9 cellular contexts compared by ENCODE assay signal in genomic region chr2:15311201-15311882, GRCh38.
DNase-seq lines count a peak whose midpoint lies in the region; ATAC-seq and TF ChIP-seq lines count a peak whose summit lies in the region.
"Had no signal": no experiment of that assay in that cellular context is flagged by ENCODE, and none has a peak within 500 bp of the region (broad histone marks: within the 10 kb centered on the region; RNA-seq: fewer than 3 reads in every experiment).

No MANE protein-coding gene starts in this region.

- POLR2A ChIA-PET in activated B cell treated with CpG ODN at 0.5 μM for 24 hours (lab: Charles Lee) = no interaction called here

- no peak overlapping the region for H3K27ac ChIP-seq in esophagus squamous epithelium
- H3K27ac ChIP-seq in right lobe of liver = no peak overlapping the region
- H3K27ac ChIP-seq: transverse colon had no signal

- H3K9me3 Mint-ChIP-seq in activated B cell treated with CpG ODN at 0.5 μM for 24 hours = peaks cover 2% of the 10 kb centered on the region

- no peaks in the 10 kb centered on the region for H3K27me3 Mint-ChIP-seq in activated B cell treated with CpG ODN at 0.5 μM for 24 hours

- TF ChIP-seq CTCF in activated B cell treated with CpG ODN at 0.5 μM for 24 hours (IDR thresholded peaks at IDR 0.05) (no peak), esophagus squamous epithelium (IDR thresholded peaks at IDR 0.05) (no peak), right lobe of liver (IDR thresholded peaks at IDR 0.05) (no peak)

- TF ChIP-seq POLR2A in esophagus squamous epithelium (IDR thresholded peaks at IDR 0.05) (no peak), right lobe of liver (IDR thresholded peaks at IDR 0.05) (no peak)

- H3K27ac Mint-ChIP-seq in activated B cell treated with CpG ODN at 0.5 μM for 24 hours = no peak overlapping the region

- intact Hi-C loops in activated B cell treated with CpG ODN at 0.5 μM for 24 hours (cut with micrococcal nuclease) (no loop called here), esophagus squamous epithelium (cut with DNase I) (no loop called here), right lobe of liver (cut with DNase I) (no loop called here)

- CTCF ChIA-PET in activated B cell treated with CpG ODN at 0.5 μM for 24 hours (lab: Charles Lee) = no interaction called here

- peaks cover 58% of the 10 kb centered on the region for H3K36me3 Mint-ChIP-seq in activated B cell treated with CpG ODN at 0.5 μM for 24 hours (ENCODE audit: low read depth)

- peak; percentile 45 for ATAC-seq in GM19372 (IDR thresholded peaks at IDR 0.05; ENCODE audit: low read depth, unreplicated experiment)
- ATAC-seq in HG03097 (IDR thresholded peaks at IDR 0.05; ENCODE audit: low FRiP score, unreplicated experiment) = peak; percentile 38
- ATAC-seq in activated B cell treated with CpG ODN at 0.5 μM for 24 hours (ENCODE audit: low read depth) = peak; percentile 31
- no peak for ATAC-seq in right lobe of liver

- WGBS in esophagus squamous epithelium, 2 donors = 53 to 60% methylated on average over 4 of the region's 4 CpGs
- 54% methylated on average over 4 of the region's 4 CpGs for WGBS in right lobe of liver (ENCODE audit: insufficient coverage, low coverage, low lambda C conversion rate, missing lambda C conversion rate)

- H3K36me3 ChIP-seq in esophagus squamous epithelium (peaks cover 0 to 35% (median 0%) of the 10 kb centered on the region in 3 donors), right lobe of liver (no peaks in the 10 kb centered on the region)

- H3K4me3 ChIP-seq in esophagus squamous epithelium (no peak overlapping the region), right lobe of liver (no peak overlapping the region)
- H3K4me3 ChIP-seq: transverse colon had no signal

- no peaks in the 10 kb centered on the region for H3K9me3 ChIP-seq in esophagus squamous epithelium
- H3K9me3 ChIP-seq in right lobe of liver = no peaks in the 10 kb centered on the region
- H3K9me3 ChIP-seq: transverse colon had no signal

- H3K4me3 Mint-ChIP-seq in activated B cell treated with CpG ODN at 0.5 μM for 24 hours = no peak overlapping the region

- H3K4me1 ChIP-seq in esophagus squamous epithelium (no peaks in the 10 kb centered on the region), right lobe of liver (peaks cover 0 to 12% (median 0%) of the 10 kb centered on the region in 4 donors)
- H3K4me1 ChIP-seq: transverse colon had no signal

- H3K27me3 ChIP-seq in esophagus squamous epithelium (no peaks in the 10 kb centered on the region), right lobe of liver (no peaks in the 10 kb centered on the region)
- H3K27me3 ChIP-seq: transverse colon had no signal

- peaks cover 29% of the 10 kb centered on the region for H3K4me1 Mint-ChIP-seq in activated B cell treated with CpG ODN at 0.5 μM for 24 hours

- DNase-seq in GF-D8 (lab: John Stamatoyannopoulos, UW) (peak; percentile 81), activated B cell treated with CpG ODN at 0.5 μM for 24 hours (no peak), esophagus squamous epithelium (lab: John Stamatoyannopoulos, UW) (no peak), NCI-H774 (lab: John Stamatoyannopoulos, UW) (no peak), HuH-7.5 (ENCODE audit: low spot score) (no peak), right lobe of liver (no peak)
- DNase-seq: transverse colon had no signal

Comparison
In these comparisons a context has a peak if more than half of its experiments do, and no peak if none do; other contexts are left out.
1. ATAC-seq: peak in GM19372 (single experiment), HG03097 (single experiment) and activated B cell treated with CpG ODN at 0.5 μM for 24 hours (single experiment); none in right lobe of liver (0 of 4).